Comparison of ENCODE assay signal across 18 cellular contexts in the genomic region with DNA sequence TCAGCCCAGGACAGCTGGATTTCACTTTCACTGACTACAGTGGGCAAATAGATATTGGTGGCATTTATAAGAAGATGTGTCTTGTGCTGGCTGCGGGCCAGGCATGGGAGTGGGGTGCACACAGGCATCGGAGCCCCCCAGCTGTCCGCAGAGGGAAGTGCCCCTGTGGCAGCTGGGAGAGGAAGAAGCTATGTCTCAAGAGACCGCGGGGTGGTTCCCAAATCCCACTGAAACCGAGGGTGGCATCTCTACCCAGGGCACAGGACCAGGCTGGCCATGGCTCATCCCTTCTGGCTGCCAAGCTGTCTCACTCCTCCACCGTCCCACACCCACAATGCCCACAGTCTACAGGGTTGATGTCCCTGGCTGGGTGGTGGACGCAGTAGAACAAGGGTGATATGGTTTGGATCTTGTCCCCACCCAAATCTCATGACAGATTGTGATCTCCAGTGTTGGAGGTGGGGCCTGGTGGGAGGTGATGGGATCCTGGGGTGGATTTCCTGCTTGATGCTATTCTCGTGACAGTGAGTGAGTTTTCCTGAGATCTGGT.
"Had no signal": no experiment of that assay in that cellular context is flagged by ENCODE, and none has a peak within 500 bp of the region (broad histone marks: within the 10 kb centered on the region; RNA-seq: fewer than 3 reads in every experiment).

No MANE protein-coding gene starts in this region.

- H3K27ac ChIP-seq: colonic mucosa, esophagus squamous epithelium, gastroesophageal sphincter, left ventricle myocardium inferior, ovary, testis, tibial nerve had no signal

- H3K4me1 ChIP-seq: colonic mucosa, esophagus squamous epithelium, gastroesophageal sphincter, left ventricle myocardium inferior, tibial nerve had no signal

- H3K27me3 ChIP-seq: colonic mucosa, ovary, testis, tibial nerve had no signal

- H3K9me3 ChIP-seq: colonic mucosa, esophagus squamous epithelium, gastroesophageal sphincter, left ventricle myocardium inferior, ovary, testis, tibial nerve had no signal

- H3K4me3 ChIP-seq: colonic mucosa, esophagus squamous epithelium, gastroesophageal sphincter, left ventricle myocardium inferior, mucosa of descending colon, ovary, testis, tibial nerve had no signal

- ATAC-seq: gastroesophageal sphincter; mucosa of descending colon; naive thymus-derived CD8-positive, alpha-beta T cell; right cardiac atrium; stimulated activated memory B cell treated with anti-CD40 and anti-IgM and Interleukin-4, amounts not matched to agents 10 μg/mL and 1 μg/mL and 100 μg/mL, for 72 hours had no signal

- DNase-seq: colonic mucosa; dermis blood vessel endothelial cell; esophagus squamous epithelium; foreskin fibroblast; glutamatergic neuron; left ventricle myocardium inferior; mucosa of descending colon; nucleus accumbens; stimulated activated CD4-positive, alpha-beta T cell treated with anti-CD3 and anti-CD28 coated beads, Interleukin-15, amount 100 ng/mL, for 24 hours; stimulated activated CD4-positive, alpha-beta T cell treated with anti-CD3 and anti-CD28 coated beads, Interleukin-1b, Interleukin-23, amount 100 ng/mL, for 48 hours; stimulated activated CD4-positive, alpha-beta T cell treated with anti-CD3 and anti-CD28 coated beads, Interleukin-4, amount 100 ng/mL, for 24 hours; testis had no signal

- H3K36me3 ChIP-seq: colonic mucosa, esophagus squamous epithelium, gastroesophageal sphincter, left ventricle myocardium inferior, ovary, tibial nerve had no signal
